ENCODE assay signal across 9 cellular contexts in the genomic region with DNA sequence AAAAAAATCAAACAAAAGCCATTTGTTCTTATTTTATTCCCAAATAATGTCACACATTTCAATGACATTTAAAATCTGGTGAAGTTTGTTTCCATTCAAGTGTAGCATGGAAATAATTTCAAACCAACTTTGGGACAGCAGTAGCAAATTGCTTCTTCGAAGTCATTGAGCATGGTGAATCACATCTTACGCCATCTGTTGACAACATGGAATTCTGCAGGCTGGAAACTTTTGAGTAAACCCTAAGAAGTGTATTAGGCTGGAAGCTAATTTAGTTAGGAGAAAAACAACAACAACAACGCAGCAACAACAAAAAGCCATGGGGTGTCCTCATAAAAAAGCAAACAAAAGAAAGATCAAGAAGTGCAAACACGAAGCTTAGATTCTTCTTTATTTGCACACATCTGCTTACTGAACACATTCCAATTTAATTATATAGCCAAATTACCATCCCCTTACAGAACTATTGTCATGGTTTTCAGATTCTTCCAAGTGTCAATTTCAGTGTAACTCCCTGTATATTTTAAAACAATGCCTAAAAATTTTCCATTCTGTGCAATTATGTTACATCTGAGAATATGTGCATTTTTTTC.
DNase-seq lines count a peak whose midpoint lies in the region; ATAC-seq, FAIRE-seq and TF ChIP-seq lines count a peak whose summit lies in the region.
"Had no signal": no experiment of that assay in that cellular context is flagged by ENCODE, and none has a peak within 500 bp of the region (broad histone marks: within the 10 kb centered on the region; RNA-seq: fewer than 3 reads in every experiment).

No MANE protein-coding gene starts in this region.

- H3K27me3 ChIP-seq in Peyer's patch (no peaks in the 10 kb centered on the region), iPS DF 6.9 (ENCODE audit: control insufficient read depth, insufficient read depth, low read length) (no peaks in the 10 kb centered on the region)

- H3K4me1 ChIP-seq in Peyer's patch = no peaks in the 10 kb centered on the region
- no peaks in the 10 kb centered on the region for H3K4me1 ChIP-seq in iPS DF 6.9 (ENCODE audit: control insufficient read depth, insufficient read depth, low read length)

- H3K36me3 ChIP-seq in Peyer's patch = no peaks in the 10 kb centered on the region
- H3K36me3 ChIP-seq in iPS DF 6.9 (ENCODE audit: control insufficient read depth, insufficient read depth, low read length) = no peaks in the 10 kb centered on the region

- no peaks in the 10 kb centered on the region for H3K9me3 ChIP-seq in Peyer's patch
- H3K9me3 ChIP-seq in iPS DF 6.9 (ENCODE audit: control insufficient read depth, insufficient read depth, low read length) = no peaks in the 10 kb centered on the region

- no peaks in the 10 kb centered on the region for H3K27me3 Mint-ChIP-seq in activated T-cell treated with anti-CD3 and anti-CD28 coated beads, Interleukin-2, amount 50 U/mL, for 72 hours (ENCODE audit: low read depth)
- H3K27me3 Mint-ChIP-seq: stimulated activated naive CD8-positive, alpha-beta T cell treated with anti-CD3 and anti-CD28 coated beads, Interleukin-15, Interleukin-2, amounts not matched to agents 100 ng/mL and 50 ng/mL, for 24 hours had no signal

- peak; percentile 61 for ATAC-seq in HG03565 (IDR thresholded peaks at IDR 0.05; ENCODE audit: unreplicated experiment)
- ATAC-seq in activated T-cell treated with anti-CD3 and anti-CD28 coated beads, Interleukin-2, amount 50 U/mL, for 72 hours (replicated peaks in 1 of 2) = no peak

- peaks cover 5% of the 10 kb centered on the region in 2 donors for H3K9me3 Mint-ChIP-seq in activated T-cell treated with anti-CD3 and anti-CD28 coated beads, Interleukin-2, amount 50 U/mL, for 72 hours
- H3K9me3 Mint-ChIP-seq: stimulated activated naive CD8-positive, alpha-beta T cell treated with anti-CD3 and anti-CD28 coated beads, Interleukin-15, Interleukin-2, amounts not matched to agents 100 ng/mL and 50 ng/mL, for 24 hours had no signal

- no peak for TF ChIP-seq POLR2A in Peyer's patch (IDR thresholded peaks at IDR 0.05)

- no peak for FAIRE-seq in frontal cortex (lab: Jason Lieb, UNC)

- TF ChIP-seq CTCF in Peyer's patch (IDR thresholded peaks at IDR 0.05) = peak in 4 of 6 experiments; percentile 19 to 43 (median 30)

- H3K36me3 Mint-ChIP-seq in activated T-cell treated with anti-CD3 and anti-CD28 coated beads, Interleukin-2, amount 50 U/mL, for 72 hours (ENCODE audit: insufficient read depth in 2 of 2) = no peaks in the 10 kb centered on the region

- no peak overlapping the region for H3K4me3 ChIP-seq in Peyer's patch
- H3K4me3 ChIP-seq in iPS DF 6.9 (ENCODE audit: low read length) = no peak overlapping the region

- no peaks in the 10 kb centered on the region for H3K4me1 Mint-ChIP-seq in activated T-cell treated with anti-CD3 and anti-CD28 coated beads, Interleukin-2, amount 50 U/mL, for 72 hours (ENCODE audit: low read depth)

- H3K27ac Mint-ChIP-seq in activated T-cell treated with anti-CD3 and anti-CD28 coated beads, Interleukin-2, amount 50 U/mL, for 72 hours = no peak overlapping the region
- H3K27ac Mint-ChIP-seq: stimulated activated naive CD8-positive, alpha-beta T cell treated with anti-CD3 and anti-CD28 coated beads, Interleukin-15, Interleukin-2, amounts not matched to agents 100 ng/mL and 50 ng/mL, for 24 hours had no signal

- no peak overlapping the region for H3K4me3 Mint-ChIP-seq in activated T-cell treated with anti-CD3 and anti-CD28 coated beads, Interleukin-2, amount 50 U/mL, for 72 hours
- H3K4me3 Mint-ChIP-seq: stimulated activated naive CD8-positive, alpha-beta T cell treated with anti-CD3 and anti-CD28 coated beads, Interleukin-15, Interleukin-2, amounts not matched to agents 100 ng/mL and 50 ng/mL, for 24 hours had no signal

- WGBS in iPS DF 6.9 (ENCODE audit: insufficient coverage, insufficient read length) = no CpG with 5 or more reads among the region's 4 CpGs

- peak; percentile 4 for DNase-seq in ELF-1 (ENCODE audit: low read depth, low spot score)
- DNase-seq in Peyer's patch = no peak
- DNase-seq in iPS DF 6.9 (ENCODE audit: low read depth, low spot score) = peak; percentile 27
- DNase-seq in stimulated activated CD4-positive, alpha-beta T cell treated with anti-CD3 and anti-CD28 coated beads, Interleukin-4, amount 100 ng/mL, for 1 hour = no peak
- no peak for DNase-seq in HK-2 (ENCODE audit: unreplicated experiment)
- DNase-seq in activated T-cell treated with anti-CD3 and anti-CD28 coated beads, Interleukin-2, amount 50 U/mL, for 72 hours = no peak
- no peak for DNase-seq in frontal cortex (ENCODE audit: low spot score in 2 of 2)

- H3K27ac ChIP-seq in Peyer's patch = no peak overlapping the region
- H3K27ac ChIP-seq in iPS DF 6.9 (ENCODE audit: low read length) = no peak overlapping the region

Comparison
In these comparisons a context has a peak if more than half of its experiments do, and no peak if none do; other contexts are left out.
1. DNase-seq: peak in ELF-1 (single experiment) and iPS DF 6.9 (single experiment); none in Peyer's patch (0 of 3), stimulated activated CD4-positive, alpha-beta T cell treated with anti-CD3 and anti-CD28 coated beads, Interleukin-4, amount 100 ng/mL, for 1 hour (single experiment), HK-2 (single experiment), activated T-cell treated with anti-CD3 and anti-CD28 coated beads, Interleukin-2, amount 50 U/mL, for 72 hours (0 of 2) and frontal cortex (0 of 2).